ENCODE assay signal across 11 cellular contexts in the genomic region with DNA sequence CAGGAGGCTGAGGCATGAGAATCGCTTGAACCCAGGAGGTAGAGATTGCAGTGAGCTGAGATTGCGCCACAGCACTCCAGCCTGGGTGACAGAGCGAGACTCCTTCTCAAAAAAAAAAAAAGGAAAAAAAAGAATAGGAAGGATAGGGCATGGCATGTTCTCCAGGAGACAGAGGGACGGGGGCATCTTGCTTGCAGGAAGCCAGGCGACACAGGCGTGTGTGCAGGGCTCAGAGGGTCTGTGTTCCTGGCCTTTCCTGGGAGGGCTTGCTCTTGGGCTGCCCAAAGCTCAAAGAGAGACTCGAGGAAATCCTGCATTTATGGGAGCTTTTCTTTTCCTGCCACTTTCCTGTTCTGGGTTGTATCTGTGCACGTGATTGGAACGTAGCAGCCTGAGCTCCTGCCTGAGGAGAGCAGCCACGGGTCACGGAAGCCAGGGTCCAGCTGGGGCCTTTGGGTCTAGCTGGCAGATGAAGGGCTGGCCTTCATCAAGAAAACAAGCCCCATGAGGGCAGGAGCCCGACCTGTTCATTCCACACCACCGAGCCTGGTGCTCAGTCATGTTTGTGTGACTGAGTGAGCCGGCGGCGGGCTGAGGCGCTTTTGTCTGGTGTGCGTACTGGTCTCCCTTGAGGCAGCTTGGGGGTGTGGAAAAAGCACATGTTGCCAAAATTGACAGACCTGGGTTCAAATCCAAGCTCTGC. TPM values are rescaled to one million over a fixed set of nuclear protein-coding genes. Genes with fewer than 3 reads are reported as not detected.
DNase-seq lines count a peak whose midpoint lies in the region; ATAC-seq and TF ChIP-seq lines count a peak whose summit lies in the region.
"Had no signal": no experiment of that assay in that cellular context is flagged by ENCODE, and none has a peak within 500 bp of the region (broad histone marks: within the 10 kb centered on the region; RNA-seq: fewer than 3 reads in every experiment).

No MANE protein-coding gene starts in this region.

- no TSS peak for BruUV-seq in MCF 10A (replicated peaks; lab: Mats Ljungman, UMichigan)

- no peak for TF ChIP-seq CTCF in MCF 10A (IDR thresholded peaks at IDR 0.05; ENCODE audit: unreplicated experiment)
- no peak for TF ChIP-seq CTCF in right atrium auricular region (IDR thresholded peaks at IDR 0.05)
- TF ChIP-seq CTCF in prostate gland (IDR thresholded peaks at IDR 0.05): no peak

- no peaks in the 10 kb centered on the region for H3K9me3 ChIP-seq in BLaER1
- H3K9me3 ChIP-seq in right atrium auricular region: no peaks in the 10 kb centered on the region
- H3K9me3 ChIP-seq in prostate gland: no peaks in the 10 kb centered on the region

- H3K36me3 ChIP-seq in BLaER1: peaks cover 85% of the 10 kb centered on the region
- peaks cover 71% of the 10 kb centered on the region for H3K36me3 ChIP-seq in right atrium auricular region
- no peaks in the 10 kb centered on the region for H3K36me3 ChIP-seq in prostate gland
- H3K36me3 ChIP-seq: neural progenitor cell had no signal

- no peak for TF ChIP-seq POLR2A in prostate gland (IDR thresholded peaks at IDR 0.05)

- H3K27me3 ChIP-seq in BLaER1 (no peaks in the 10 kb centered on the region), right atrium auricular region (no peaks in the 10 kb centered on the region), prostate gland (replicated peaks; ENCODE audit: insufficient read depth) (no peaks in the 10 kb centered on the region)
- H3K27me3 ChIP-seq: neural progenitor cell had no signal

- peaks cover 24% of the 10 kb centered on the region for H3K4me1 Mint-ChIP-seq in MCF 10A (ENCODE audit: insufficient read depth, unreplicated experiment)
- peaks cover 4% of the 10 kb centered on the region for H3K4me1 Mint-ChIP-seq in activated naive CD8-positive, alpha-beta T cell treated with anti-CD3 and anti-CD28 coated beads for 36 hours

- no peaks in the 10 kb centered on the region for H3K27me3 Mint-ChIP-seq in MCF 10A (ENCODE audit: insufficient read depth, unreplicated experiment)
- no peaks in the 10 kb centered on the region for H3K27me3 Mint-ChIP-seq in activated naive CD8-positive, alpha-beta T cell treated with anti-CD3 and anti-CD28 coated beads for 36 hours

- H3K4me1 ChIP-seq in BLaER1 (peaks cover 82% of the 10 kb centered on the region), right atrium auricular region (peaks cover under 1 to 88% of the 10 kb centered on the region in 2 donors), prostate gland (replicated peaks) (no peaks in the 10 kb centered on the region)

- no peak for DNase-seq in MCF 10A (ENCODE audit: unreplicated experiment)
- DNase-seq in right atrium auricular region (ENCODE audit: low spot score): no peak
- DNase-seq in prostate gland (ENCODE audit: low spot score): no peak
- no peak for DNase-seq in NCI-H345 (lab: John Stamatoyannopoulos, UW)
- DNase-seq in activated naive CD8-positive, alpha-beta T cell treated with anti-CD3 and anti-CD28 coated beads for 36 hours: no peak
- DNase-seq: T1000 had no signal

- peak overlapping the region; percentile 49 for H3K4me2 ChIP-seq in BLaER1
- H3K4me2 ChIP-seq: neural progenitor cell had no signal

- H3K27ac Mint-ChIP-seq in MCF 10A (ENCODE audit: low read depth, unreplicated experiment): peak overlapping the region; percentile 91
- H3K27ac Mint-ChIP-seq in activated naive CD8-positive, alpha-beta T cell treated with anti-CD3 and anti-CD28 coated beads for 36 hours: no peak overlapping the region

- no peak overlapping the region for H3K9ac ChIP-seq in BLaER1
- H3K9ac ChIP-seq: neural progenitor cell had no signal

- CTCF ChIA-PET in MCF 10A (lab: Yijun Ruan, JAX): interaction anchor here (0.6 to 1.7 kb wide), 6 partner anchors 11 to 184 kb away, joined by 3 to 5 read pairs (median 4); no protein-coding TSS in a partner anchor

- peaks cover 88% of the 10 kb centered on the region for H3K36me3 Mint-ChIP-seq in MCF 10A (ENCODE audit: insufficient read depth, unreplicated experiment)
- H3K36me3 Mint-ChIP-seq in activated naive CD8-positive, alpha-beta T cell treated with anti-CD3 and anti-CD28 coated beads for 36 hours: peaks cover 2% of the 10 kb centered on the region

- 86% methylated on average over 18 of the region's 18 CpGs for WGBS in prostate gland

- peaks cover 89% of the 10 kb centered on the region for H4K20me1 ChIP-seq in BLaER1

- H3K27ac ChIP-seq in BLaER1 (peak overlapping the region; percentile 76), right atrium auricular region (peak overlapping the region; percentile 90 to 93), prostate gland (peak overlapping the region; percentile 26 to 35)
- H3K27ac ChIP-seq: neural progenitor cell had no signal

- H3K9me3 Mint-ChIP-seq in MCF 10A (ENCODE audit: unreplicated experiment): no peaks in the 10 kb centered on the region
- no peaks in the 10 kb centered on the region for H3K9me3 Mint-ChIP-seq in activated naive CD8-positive, alpha-beta T cell treated with anti-CD3 and anti-CD28 coated beads for 36 hours
- H3K9me3 Mint-ChIP-seq: neural progenitor cell had no signal

- H3K4me3 ChIP-seq in BLaER1 (no peak overlapping the region), right atrium auricular region (no peak overlapping the region), prostate gland (no peak overlapping the region)
- H3K4me3 ChIP-seq: neural progenitor cell had no signal

- ATAC-seq in HG03045 (IDR thresholded peaks at IDR 0.05; ENCODE audit: unreplicated experiment): no peak
- no peak for ATAC-seq in GM19455 (IDR thresholded peaks at IDR 0.05; ENCODE audit: unreplicated experiment)

- POLR2A ChIA-PET in MCF 10A (lab: Yijun Ruan, JAX): interaction anchor here (0.6 to 2.2 kb wide), 4 partner anchors 8 to 324 kb away, joined by 3 to 9 read pairs (median 3); no protein-coding TSS in a partner anchor

- intact Hi-C loops in MCF 10A (cut with micrococcal nuclease) (no loop called here), prostate gland (cut with DNase I) (no loop called here)

- H3K4me3 Mint-ChIP-seq in MCF 10A (ENCODE audit: unreplicated experiment): no peak overlapping the region
- no peak overlapping the region for H3K4me3 Mint-ChIP-seq in activated naive CD8-positive, alpha-beta T cell treated with anti-CD3 and anti-CD28 coated beads for 36 hours

RNA-seq across cellular contexts. Expression of a gene that starts 44.5 kb away (rescaled TPM):
- total RNA-seq in MCF 10A (2022) (not detected in 2 replicates), right atrium auricular region (under 1 TPM; 0.74 to 0.90 TPM), prostate gland (1 to 10 TPM; 2.3 to 6.0 TPM)
- 1 to 10 TPM; 3.8 to 3.9 TPM for total RNA-seq in activated naive CD8-positive, alpha-beta T cell treated with anti-CD3 and anti-CD28 coated beads for 36 hours
- total RNA-seq: Daoy had no signal

RNA-seq across cellular contexts. Expression of a gene that starts 52.3 kb away (rescaled TPM):
- 300 and 320 TPM in 2 replicates for total RNA-seq in MCF 10A (2022)
- total RNA-seq in right atrium auricular region: 100 to 1,000 TPM; 115 to 180 TPM
- 100 to 1,000 TPM; 312 to 330 TPM for total RNA-seq in prostate gland
- total RNA-seq in activated naive CD8-positive, alpha-beta T cell treated with anti-CD3 and anti-CD28 coated beads for 36 hours: 100 to 1,000 TPM; 160 to 171 TPM

Comparison
In these comparisons a context has a peak if more than half of its experiments do, and no peak if none do; other contexts are left out.
1. H3K27ac ChIP-seq: peak in every context shown above with its lines; median percentile 92 in right atrium auricular region; 76 in BLaER1; 30 in prostate gland.